Comparison of ENCODE assay signal across 1 cellular context in genomic region chr5:172188033-172188892, GRCh38.
A peak's percentile ranks its signal among the peaks of the same experiment; 100 is the strongest.
TF ChIP-seq lines count a peak whose summit lies in the region.

Gene STK10, minus strand, starts transcription at chr5:172188224. Its CDS starts 182 bp downstream, at chr5:172188042.

TF ChIP-seq in HepG2, 621 proteins besides CTCF, POLR2A, EP300 and RAD21 (continued from another document and continues in another):
- TF ChIP-seq TIGD3 (CRISPR knock-in tag; IDR thresholded peaks at IDR 0.05; ENCODE audit: borderline replicate concordance): no peak
- TF ChIP-seq KAT2B (IDR thresholded peaks at IDR 0.05; ENCODE audit: borderline replicate concordance, low read depth, low read length): no peak
- TF ChIP-seq ZNF816 (CRISPR knock-in tag; IDR thresholded peaks at IDR 0.05; ENCODE audit: borderline replicate concordance): peak; percentile 78; the same call in 1 of the 2 replicates
- TF ChIP-seq ZNF790 (CRISPR knock-in tag; IDR thresholded peaks at IDR 0.05; ENCODE audit: borderline replicate concordance): peak; percentile 65; the same call in 1 of the 2 replicates
- TF ChIP-seq NFRKB (IDR thresholded peaks at IDR 0.05): no peak
- peak; percentile 61; the same call in 1 of the 2 replicates for TF ChIP-seq TP53 (CRISPR knock-in tag; conservative IDR thresholded peaks at IDR 0.05)
- no peak for TF ChIP-seq ZNF382 (CRISPR knock-in tag; IDR thresholded peaks at IDR 0.05; ENCODE audit: borderline replicate concordance)
- TF ChIP-seq SMARCC2 (IDR thresholded peaks at IDR 0.05): no peak
- TF ChIP-seq ZNF317 (CRISPR knock-in tag; IDR thresholded peaks at IDR 0.05): 0 out of 2 replicates have a peak, but pooled peaks have one; percentile 26
- TF ChIP-seq POGK (CRISPR knock-in tag; conservative IDR thresholded peaks at IDR 0.05): no peak
- no peak for TF ChIP-seq NR1H2 (CRISPR knock-in tag; IDR thresholded peaks at IDR 0.05; ENCODE audit: borderline replicate concordance, low read depth)
- 0 out of 2 replicates have a peak, but pooled peaks have one; percentile 38 for TF ChIP-seq ZNF280D (CRISPR knock-in tag; IDR thresholded peaks at IDR 0.05)
- TF ChIP-seq HDAC6 (IDR thresholded peaks at IDR 0.05; ENCODE audit: low read depth, low read length): no peak
- no peak; the same call in 1 of the 2 replicates for TF ChIP-seq ATF7-NPFF (CRISPR knock-in tag; IDR thresholded peaks at IDR 0.05; ENCODE audit: low read depth)
- TF ChIP-seq KDM6A (CRISPR knock-in tag; IDR thresholded peaks at IDR 0.05; ENCODE audit: low read depth): no peak
- no peak for TF ChIP-seq MAFK (conservative IDR thresholded peaks at IDR 0.05 in 1 of 2, IDR thresholded peaks at IDR 0.05 in 1 of 2; ENCODE audit: low read length in 2 of 2)
- TF ChIP-seq ZNF17 (CRISPR knock-in tag; IDR thresholded peaks at IDR 0.05): no peak
- no peak for TF ChIP-seq ATF1 (CRISPR knock-in tag; IDR thresholded peaks at IDR 0.05)
- TF ChIP-seq ZNF503 (CRISPR knock-in tag; IDR thresholded peaks at IDR 0.05): no peak; the same call in 1 of the 2 replicates
- no peak for TF ChIP-seq ZNF3 (CRISPR knock-in tag; IDR thresholded peaks at IDR 0.05)
- TF ChIP-seq ZNF121 (CRISPR knock-in tag; IDR thresholded peaks at IDR 0.05): no peak; the same call in 1 of the 2 replicates
- no peak for TF ChIP-seq ZEB1 (IDR thresholded peaks at IDR 0.05; ENCODE audit: insufficient replicate concordance, low read depth)
- TF ChIP-seq ZSCAN25 (CRISPR knock-in tag; IDR thresholded peaks at IDR 0.05): peak; percentile 53
- peak; percentile 88; the same call in 1 of the 2 replicates for TF ChIP-seq BRCA1 (CRISPR knock-in tag; IDR thresholded peaks at IDR 0.05)
- peak; percentile 46 for TF ChIP-seq IKZF4 (CRISPR knock-in tag; IDR thresholded peaks at IDR 0.05; ENCODE audit: borderline replicate concordance, low read depth, not compliant biosample characterization)
- TF ChIP-seq XBP1 (CRISPR knock-in tag; IDR thresholded peaks at IDR 0.05): no peak
- TF ChIP-seq TCF7 (IDR thresholded peaks at IDR 0.05; ENCODE audit: low read depth): no peak
- TF ChIP-seq ZNF484 (CRISPR knock-in tag; IDR thresholded peaks at IDR 0.05; ENCODE audit: borderline replicate concordance, low read depth): no peak
- peak; percentile 4; the same call in 1 of the 2 replicates for TF ChIP-seq RFX5 (IDR thresholded peaks at IDR 0.05; ENCODE audit: low read depth, low read length)
- peak; percentile 62; the same call in 1 of the 2 replicates for TF ChIP-seq MTF2 (CRISPR knock-in tag; IDR thresholded peaks at IDR 0.05; ENCODE audit: borderline replicate concordance)
- peak; percentile 29; the same call in 1 of the 2 replicates for TF ChIP-seq ZNF749 (CRISPR knock-in tag; IDR thresholded peaks at IDR 0.05; ENCODE audit: borderline replicate concordance)
- TF ChIP-seq ZMYM2 (CRISPR knock-in tag; IDR thresholded peaks at IDR 0.05): peak; percentile 65; the same call in 1 of the 2 replicates
- peak; percentile 76 for TF ChIP-seq PITX1 (CRISPR knock-in tag; IDR thresholded peaks at IDR 0.05)
- TF ChIP-seq CREB3 (CRISPR knock-in tag; IDR thresholded peaks at IDR 0.05): peak; percentile 25; the same call in 1 of the 2 replicates
- TF ChIP-seq SP5 (CRISPR knock-in tag; IDR thresholded peaks at IDR 0.05; ENCODE audit: borderline replicate concordance, low read depth): peak; percentile 65; the same call in 1 of the 2 replicates
- TF ChIP-seq PATZ1 (CRISPR knock-in tag; IDR thresholded peaks at IDR 0.05): peak; percentile 87
- peak; percentile 95 for TF ChIP-seq HMGXB4 (CRISPR knock-in tag; IDR thresholded peaks at IDR 0.05; ENCODE audit: borderline replicate concordance in 1 of 2, low read depth in 1 of 2)
- TF ChIP-seq ZNF562 (CRISPR knock-in tag; IDR thresholded peaks at IDR 0.05; ENCODE audit: borderline replicate concordance): no peak
- TF ChIP-seq SALL2 (CRISPR knock-in tag; IDR thresholded peaks at IDR 0.05): peak; percentile 56; the same call in 1 of the 2 replicates
- TF ChIP-seq NAIF1 (CRISPR knock-in tag; IDR thresholded peaks at IDR 0.05; ENCODE audit: borderline replicate concordance): 0 out of 2 replicates have a peak, but pooled peaks have one; percentile 41
- TF ChIP-seq TEF (CRISPR knock-in tag; IDR thresholded peaks at IDR 0.05): no peak
- TF ChIP-seq ZNF775 (CRISPR knock-in tag; IDR thresholded peaks at IDR 0.05; ENCODE audit: borderline replicate concordance): no peak
- no peak for TF ChIP-seq MBD4 (IDR thresholded peaks at IDR 0.05; ENCODE audit: borderline replicate concordance, low read length)
- peak; percentile 66 for TF ChIP-seq SMAD3 (CRISPR knock-in tag; IDR thresholded peaks at IDR 0.05)
- 0 out of 2 replicates have a peak, but pooled peaks have one; percentile 10 for TF ChIP-seq CERS6 (CRISPR knock-in tag; IDR thresholded peaks at IDR 0.05)
